Comparison of ENCODE assay signal across 1 cellular context in the genomic region with DNA sequence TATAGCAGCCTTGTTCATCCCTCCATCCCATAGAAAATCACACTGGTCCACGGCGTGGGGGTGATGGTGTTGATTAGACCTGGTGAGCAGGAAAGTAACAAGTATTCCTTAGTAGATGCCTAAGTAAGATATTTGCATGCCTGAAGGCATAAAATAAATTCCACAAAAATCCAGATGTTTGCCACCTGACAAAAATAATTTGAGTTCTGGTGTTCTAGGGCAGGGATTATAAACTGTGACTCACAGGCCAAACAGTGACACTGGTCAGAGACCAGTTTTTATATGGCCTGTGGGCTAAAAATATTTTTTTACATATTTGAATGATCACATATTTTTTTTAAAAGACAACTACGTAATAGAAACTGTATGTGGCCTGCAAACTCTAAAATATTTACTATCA.
TF ChIP-seq lines count a peak whose summit lies in the region.

No MANE protein-coding gene starts in this region.

TF ChIP-seq in WTC11, 78 proteins besides CTCF, POLR2A, EP300 and RAD21 (continued from another document):
- no peak for TF ChIP-seq JUN (CRISPR knock-in tag; IDR thresholded peaks at IDR 0.05)
- no peak for TF ChIP-seq TEAD1 (CRISPR knock-in tag; IDR thresholded peaks at IDR 0.05)
- no peak for TF ChIP-seq TEAD4 (CRISPR knock-in tag; IDR thresholded peaks at IDR 0.05)
- TF ChIP-seq, protein P1, sequence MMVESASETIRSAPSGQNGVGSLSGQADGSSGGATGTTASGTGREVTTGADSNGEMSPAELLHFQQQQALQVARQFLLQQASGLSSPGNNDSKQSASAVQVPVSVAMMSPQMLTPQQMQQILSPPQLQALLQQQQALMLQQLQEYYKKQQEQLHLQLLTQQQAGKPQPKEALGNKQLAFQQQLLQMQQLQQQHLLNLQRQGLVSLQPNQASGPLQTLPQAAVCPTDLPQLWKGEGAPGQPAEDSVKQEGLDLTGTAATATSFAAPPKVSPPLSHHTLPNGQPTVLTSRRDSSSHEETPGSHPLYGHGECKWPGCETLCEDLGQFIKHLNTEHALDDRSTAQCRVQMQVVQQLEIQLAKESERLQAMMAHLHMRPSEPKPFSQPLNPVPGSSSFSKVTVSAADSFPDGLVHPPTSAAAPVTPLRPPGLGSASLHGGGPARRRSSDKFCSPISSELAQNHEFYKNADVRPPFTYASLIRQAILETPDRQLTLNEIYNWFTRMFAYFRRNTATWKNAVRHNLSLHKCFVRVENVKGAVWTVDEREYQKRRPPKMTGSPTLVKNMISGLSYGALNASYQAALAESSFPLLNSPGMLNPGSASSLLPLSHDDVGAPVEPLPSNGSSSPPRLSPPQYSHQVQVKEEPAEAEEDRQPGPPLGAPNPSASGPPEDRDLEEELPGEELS (CRISPR knock-in tag; IDR thresholded peaks at IDR 0.05) = no peak
- TF ChIP-seq GTF2I (CRISPR knock-in tag; conservative IDR thresholded peaks at IDR 0.05) = no peak
